ENCODE assay signal across 18 cellular contexts in the genomic region with DNA sequence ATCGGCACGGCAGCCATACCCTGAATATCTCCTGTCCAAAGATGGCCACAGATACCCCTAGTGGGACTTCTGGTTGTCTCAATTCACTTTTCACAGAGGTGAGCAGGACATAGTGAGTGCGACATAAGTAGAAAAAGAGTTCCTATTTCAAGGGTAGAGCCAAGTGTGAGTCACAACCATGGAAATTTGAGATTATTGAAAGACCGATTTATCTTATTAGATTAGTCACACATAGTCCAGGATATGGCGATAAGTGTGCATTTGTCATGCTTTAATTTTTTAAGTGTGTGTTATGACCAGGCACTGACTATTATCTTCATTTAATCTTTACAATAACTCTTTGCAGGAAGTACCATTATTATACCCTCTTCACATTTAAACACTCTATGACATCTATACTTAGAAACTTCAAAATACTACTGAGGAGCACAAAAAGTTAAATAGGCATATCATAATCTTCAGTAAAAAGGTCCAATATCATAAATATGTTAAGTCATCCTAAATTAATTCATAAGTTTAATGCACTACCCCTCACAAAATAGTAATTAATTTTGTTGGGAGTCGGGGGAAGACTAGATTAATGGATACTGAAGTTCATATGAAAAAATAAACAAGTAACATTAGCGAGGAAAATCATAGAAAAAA. TPM values are rescaled to one million over a fixed set of nuclear protein-coding genes. Genes with fewer than 3 reads are reported as not detected.
A peak's percentile ranks its signal among the peaks of the same experiment; 100 is the strongest.
DNase-seq lines count a peak whose midpoint lies in the region; ATAC-seq, FAIRE-seq and TF ChIP-seq lines count a peak whose summit lies in the region.
"Had no signal": no experiment of that assay in that cellular context is flagged by ENCODE, and none has a peak within 500 bp of the region (broad histone marks: within the 10 kb centered on the region; RNA-seq: fewer than 3 reads in every experiment).

No MANE protein-coding gene starts in this region.

- H3K27ac ChIP-seq in Karpas-422 (ENCODE audit: low read length): peak overlapping the region; percentile 55
- H3K27ac ChIP-seq in keratinocyte (ENCODE audit: control insufficient read depth, insufficient read depth, low read length): peak overlapping the region; percentile 84
- no peak overlapping the region for H3K27ac ChIP-seq in prostate gland

- dilution Hi-C loops in keratinocyte (cut with MboI; ENCODE audit: extremely low pct_ligation_motif_present, low sequenced_read_pairs): no loop called here

- TF ChIP-seq CTCF in astrocyte of the cerebellum (IDR thresholded peaks at IDR 0.05; ENCODE audit: low read depth, low read length, missing control alignments) (no peak), keratinocyte (optimal IDR thresholded peaks at IDR 0.05 in 1 of 3, IDR thresholded peaks at IDR 0.05 in 1 of 3, conservative IDR thresholded peaks at IDR 0.05 in 1 of 3; ENCODE audit: extremely low read depth in 1 of 3, insufficient read depth in 2 of 3, low read length in 3 of 3) (no peak), prostate gland (IDR thresholded peaks at IDR 0.05) (no peak)

- no peak for TF ChIP-seq POLR2A in prostate gland (IDR thresholded peaks at IDR 0.05)

- H2AFZ ChIP-seq in Karpas-422 (ENCODE audit: low read length) (peak overlapping the region; percentile 84), keratinocyte (ENCODE audit: control insufficient read depth, low read length) (no peak overlapping the region)

- H3K9ac ChIP-seq in Karpas-422 (ENCODE audit: low read length): peak overlapping the region; percentile 18; the same call in 1 of the 2 replicates
- peak overlapping the region; percentile 55 for H3K9ac ChIP-seq in keratinocyte (ENCODE audit: control insufficient read depth, extremely low read depth, insufficient read depth, low read length)

- H3K27me3 ChIP-seq in Karpas-422 (ENCODE audit: low read length) (no peaks in the 10 kb centered on the region), keratinocyte (ENCODE audit: control insufficient read depth, extremely low read depth, insufficient read depth, low read length) (no peaks in the 10 kb centered on the region), prostate gland (replicated peaks; ENCODE audit: insufficient read depth) (no peaks in the 10 kb centered on the region)

- H3K79me2 ChIP-seq in Karpas-422 (ENCODE audit: low read length): no peaks in the 10 kb centered on the region
- H3K79me2 ChIP-seq in keratinocyte (ENCODE audit: control insufficient read depth, insufficient read depth, low read length): no peaks in the 10 kb centered on the region

- ATAC-seq in HG02763 (IDR thresholded peaks at IDR 0.05; ENCODE audit: unreplicated experiment): no peak
- no peak for ATAC-seq in GM21529 (IDR thresholded peaks at IDR 0.05; ENCODE audit: unreplicated experiment)
- ATAC-seq: T-helper 17 cell had no signal

- intact Hi-C loops in prostate gland (cut with DNase I): loop anchor here (5.0 kb wide), 1 partner anchor 36 kb away; no protein-coding TSS in a partner anchor

- DNase-seq in DMS79 treated with DMSO at 0.1 percent for 48 hours (lab: John Stamatoyannopoulos, UW): peak; percentile 40
- DNase-seq in Karpas-422: peak; percentile 69
- peak; percentile 67 for DNase-seq in astrocyte of the cerebellum (ENCODE audit: low read depth)
- no peak for DNase-seq in keratinocyte (ENCODE audit: low read depth, low spot score)
- DNase-seq in prostate gland (ENCODE audit: low spot score): no peak
- DNase-seq in stimulated activated CD4-positive, alpha-beta T cell treated with anti-CD3 and anti-CD28 coated beads, Interleukin-12 subunit alpha, Interleukin-12 subunit beta, amount 100 ng/mL, for 4 hours: no peak
- DNase-seq: activated CD4-positive, alpha-beta T cell treated with anti-CD3 and anti-CD28 coated beads, Interleukin-2, amount 10 ng/mL, durations not matched to agents 24 days and 14 days; activated T-cell treated with anti-CD3 and anti-CD28 coated beads for 4 hours; C1 segment of cervical spinal cord; endodermal cell; kidney glomerular epithelial cell; NCI-H1694 treated with DMSO at 0.1 percent for 48 hours; NCI-H524 treated with DMSO at 0.1 percent for 48 hours; nucleus accumbens; T-helper 17 cell had no signal

- no peaks in the 10 kb centered on the region for H4K20me1 ChIP-seq in Karpas-422 (ENCODE audit: insufficient read depth, low read depth, low read length)
- H4K20me1 ChIP-seq in keratinocyte (ENCODE audit: control insufficient read depth, extremely low read depth, insufficient read depth, low read length): no peaks in the 10 kb centered on the region

- in situ Hi-C loops in astrocyte of the cerebellum (cut with HindIII; ENCODE audit: low sequenced_read_pairs): no loop called here

- 85% methylated on average over 7 of the region's 7 CpGs for WGBS in prostate gland

- H3K4me1 ChIP-seq in Karpas-422 (ENCODE audit: low read length): peaks cover 46% of the 10 kb centered on the region
- H3K4me1 ChIP-seq in keratinocyte (ENCODE audit: control insufficient read depth, extremely low read depth, insufficient read depth, low read length): peaks cover 44% of the 10 kb centered on the region
- no peaks in the 10 kb centered on the region for H3K4me1 ChIP-seq in prostate gland (replicated peaks)

- no peaks in the 10 kb centered on the region for H3K9me2 ChIP-seq in Karpas-422 (replicated peaks; ENCODE audit: insufficient read depth, low read length)

- peak overlapping the region; percentile 38 for H3K4me3 ChIP-seq in Karpas-422 (ENCODE audit: low read length)
- no peak overlapping the region for H3K4me3 ChIP-seq in astrocyte of the cerebellum (ENCODE audit: low read depth, low read length)
- H3K4me3 ChIP-seq in keratinocyte (ENCODE audit: control insufficient read depth in 2 of 3, extremely low read depth in 1 of 3, insufficient read depth in 2 of 3, low read depth in 1 of 3, low read length in 3 of 3): no peak overlapping the region
- H3K4me3 ChIP-seq in prostate gland: no peak overlapping the region

- no peaks in the 10 kb centered on the region for H3K9me1 ChIP-seq in keratinocyte (ENCODE audit: control insufficient read depth, extremely low read depth, insufficient read depth, low read length)

- H3K36me3 ChIP-seq in Karpas-422 (ENCODE audit: insufficient read depth, low read length): no peaks in the 10 kb centered on the region
- H3K36me3 ChIP-seq in keratinocyte (ENCODE audit: control insufficient read depth in 2 of 2, extremely low read depth in 1 of 2, insufficient read depth in 2 of 2, low read length in 2 of 2): no peaks in the 10 kb centered on the region
- H3K36me3 ChIP-seq in prostate gland: no peaks in the 10 kb centered on the region

- H3K9me3 ChIP-seq in Karpas-422 (ENCODE audit: low read length): no peaks in the 10 kb centered on the region
- H3K9me3 ChIP-seq in keratinocyte (ENCODE audit: control insufficient read depth, low read depth, low read length): no peaks in the 10 kb centered on the region
- no peaks in the 10 kb centered on the region for H3K9me3 ChIP-seq in prostate gland

- peak overlapping the region; percentile 70 for H3K4me2 ChIP-seq in Karpas-422 (ENCODE audit: low read depth, low read length, poor library complexity, severe bottlenecking)
- H3K4me2 ChIP-seq in keratinocyte (ENCODE audit: control insufficient read depth, extremely low read depth, insufficient read depth, low read depth, low read length): peak overlapping the region; percentile 60

- peak; percentile 57 for FAIRE-seq in keratinocyte (lab: Jason Lieb, UNC)
- FAIRE-seq: RCC 7860 had no signal

RNA-seq across cellular contexts. Expression of a gene that starts 13.4 kb away (rescaled TPM):
- total RNA-seq in Karpas-422 (2014; rRNA removed; shearing (Covaris generic); ENCODE audit: low replicate concordance): 0.72 and 0.75 TPM in 2 replicates
- 73.3 to 141 TPM (median 109 TPM) in 3 replicates for polyA plus RNA-seq in keratinocyte
- 142 TPM for polyA plus RNA-seq in keratinocyte (2011; ENCODE audit: low read depth)
- polyA plus RNA-seq in keratinocyte (2011; cell fraction: cytosol; rRNA removed): 44.6 and 69.6 TPM in 2 replicates
- 452 and 544 TPM in 2 replicates for polyA plus RNA-seq in keratinocyte (2011; cell fraction: nucleus; rRNA removed)
- 40.8 and 90.7 TPM in 2 replicates for polyA plus RNA-seq in keratinocyte (2012; ENCODE audit: low replicate concordance)
- polyA minus RNA-seq in keratinocyte: 81.8 to 113 TPM (median 110 TPM) in 3 replicates
- polyA minus RNA-seq in keratinocyte (2011; cell fraction: cytosol; rRNA and poly(A)+ RNA removed): 42.4 TPM
- polyA minus RNA-seq in keratinocyte (2011; cell fraction: nucleus; rRNA and poly(A)+ RNA removed): 149 and 322 TPM in 2 replicates
- total RNA-seq in prostate gland: 10 to 100 TPM; 13.0 to 19.9 TPM

Comparison
In these comparisons a context has a peak if more than half of its experiments do, and no peak if none do; other contexts are left out.
1. DNase-seq: peak in DMS79 treated with DMSO at 0.1 percent for 48 hours (single experiment), Karpas-422 (single experiment) and astrocyte of the cerebellum (single experiment); none in keratinocyte (single experiment), prostate gland (single experiment) and stimulated activated CD4-positive, alpha-beta T cell treated with anti-CD3 and anti-CD28 coated beads, Interleukin-12 subunit alpha, Interleukin-12 subunit beta, amount 100 ng/mL, for 4 hours (single experiment).
2. H3K27ac ChIP-seq: peak in Karpas-422 (single experiment) and keratinocyte (single experiment); none in prostate gland (0 of 2).